Comparison of ENCODE assay signal across 8 cellular contexts in genomic region chr3:192727032-192727847, GRCh38. TPM values are rescaled to one million over a fixed set of nuclear protein-coding genes. Genes with fewer than 3 reads are reported as not detected.
DNase-seq lines count a peak whose midpoint lies in the region; ATAC-seq lines count a peak whose summit lies in the region.

Gene FGF12, minus strand, starts transcription at chr3:192727541.

- ATAC-seq in left lobe of liver (peak; percentile 80), GM19395 (IDR thresholded peaks at IDR 0.05; ENCODE audit: unreplicated experiment) (no peak)

- DNase-seq in DMS79 treated with DMSO at 0.1 percent for 48 hours (lab: John Stamatoyannopoulos, UW), result peak; percentile 10
- DNase-seq in DMS79 (lab: John Stamatoyannopoulos, UW), result no peak
- DNase-seq in NCI-H526 treated with DMSO at 0.1 percent for 48 hours (lab: John Stamatoyannopoulos, UW), result peak; percentile 91
- DNase-seq in cerebellum (ENCODE audit: low spot score), result peak; percentile 95
- DNase-seq in left lobe of liver (ENCODE audit: low spot score), result peak; percentile 49
- peak; percentile 2 for DNase-seq in stromal cell of bone marrow (ENCODE audit: low read depth)
- DNase-seq in GM19240 (ENCODE audit: insufficient read length, low spot score), result no peak

RNA-seq across cellular contexts. Expression of gene FGF12, which starts in this region (rescaled TPM):
- total RNA-seq in cerebellum (39.9 TPM), left lobe of liver (0.63 TPM)

Comparison
In these comparisons a context has a peak if more than half of its experiments do, and no peak if none do; other contexts are left out.
1. RNA of gene FGF12 (total RNA-seq): 39.9 TPM in cerebellum (single experiment); 0.63 TPM in left lobe of liver (single experiment); every median in the first group is over 10 times any median in the second.
2. DNase-seq: peak in DMS79 treated with DMSO at 0.1 percent for 48 hours (single experiment), NCI-H526 treated with DMSO at 0.1 percent for 48 hours (single experiment), cerebellum (single experiment) and stromal cell of bone marrow (single experiment); none in DMS79 (single experiment) and GM19240 (single experiment).
3. Peak in DNase-seq and ATAC-seq in left lobe of liver; RNA of the gene not detected or under 1 TPM.